Comparison of ENCODE assay signal across 2 cellular contexts in the genomic region with DNA sequence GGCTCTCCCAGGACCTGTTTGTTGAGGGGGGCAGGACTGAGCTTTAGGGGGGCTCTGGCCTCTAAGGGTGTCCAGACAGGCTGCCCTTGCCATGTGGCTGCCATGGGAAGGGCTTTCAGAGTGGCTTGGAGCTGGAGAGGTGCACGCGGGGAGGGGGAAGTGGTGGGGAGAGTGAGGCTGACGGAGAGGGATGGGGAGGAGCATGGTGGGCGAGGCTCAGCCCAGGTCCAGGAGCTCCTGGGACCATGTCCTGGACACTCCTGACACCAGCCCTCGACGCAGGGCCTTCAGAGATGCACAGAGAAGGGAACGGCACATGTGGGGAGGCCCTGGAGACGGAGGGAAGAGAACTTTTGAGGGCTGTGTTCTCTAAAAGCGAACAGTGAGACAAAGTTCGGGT.
TF ChIP-seq lines count a peak whose summit lies in the region.

No MANE protein-coding gene starts in this region.

TF ChIP-seq in HepG2, 621 proteins besides CTCF, POLR2A, EP300 and RAD21 (continues in another document):
- TF ChIP-seq, protein P1, sequence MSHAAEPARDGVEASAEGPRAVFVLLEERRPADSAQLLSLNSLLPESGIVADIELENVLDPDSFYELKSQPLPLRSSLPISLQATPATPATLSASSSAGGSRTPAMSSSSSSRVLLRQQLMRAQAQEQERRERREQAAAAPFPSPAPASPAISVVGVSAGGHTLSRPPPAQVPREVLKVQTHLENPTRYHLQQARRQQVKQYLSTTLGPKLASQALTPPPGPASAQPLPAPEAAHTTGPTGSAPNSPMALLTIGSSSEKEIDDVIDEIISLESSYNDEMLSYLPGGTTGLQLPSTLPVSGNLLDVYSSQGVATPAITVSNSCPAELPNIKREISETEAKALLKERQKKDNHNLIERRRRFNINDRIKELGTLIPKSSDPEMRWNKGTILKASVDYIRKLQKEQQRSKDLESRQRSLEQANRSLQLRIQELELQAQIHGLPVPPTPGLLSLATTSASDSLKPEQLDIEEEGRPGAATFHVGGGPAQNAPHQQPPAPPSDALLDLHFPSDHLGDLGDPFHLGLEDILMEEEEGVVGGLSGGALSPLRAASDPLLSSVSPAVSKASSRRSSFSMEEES (CRISPR knock-in tag; IDR thresholded peaks at IDR 0.05), result no peak
- TF ChIP-seq ZNF430 (CRISPR knock-in tag; IDR thresholded peaks at IDR 0.05) (no peak), ATF7 (IDR thresholded peaks at IDR 0.05) (no peak), ATF7 (CRISPR knock-in tag; IDR thresholded peaks at IDR 0.05) (no peak), ZSCAN30 (CRISPR knock-in tag; IDR thresholded peaks at IDR 0.05) (no peak), ZNF160 (CRISPR knock-in tag; IDR thresholded peaks at IDR 0.05) (no peak), CREB1 (IDR thresholded peaks at IDR 0.05) (no peak), CREB1 (CRISPR knock-in tag; IDR thresholded peaks at IDR 0.05) (no peak), ZBTB20 (CRISPR knock-in tag; IDR thresholded peaks at IDR 0.05; ENCODE audit: borderline replicate concordance, low read depth) (no peak), SP2 (CRISPR knock-in tag; IDR thresholded peaks at IDR 0.05) (no peak)
- TF ChIP-seq, protein P2, sequence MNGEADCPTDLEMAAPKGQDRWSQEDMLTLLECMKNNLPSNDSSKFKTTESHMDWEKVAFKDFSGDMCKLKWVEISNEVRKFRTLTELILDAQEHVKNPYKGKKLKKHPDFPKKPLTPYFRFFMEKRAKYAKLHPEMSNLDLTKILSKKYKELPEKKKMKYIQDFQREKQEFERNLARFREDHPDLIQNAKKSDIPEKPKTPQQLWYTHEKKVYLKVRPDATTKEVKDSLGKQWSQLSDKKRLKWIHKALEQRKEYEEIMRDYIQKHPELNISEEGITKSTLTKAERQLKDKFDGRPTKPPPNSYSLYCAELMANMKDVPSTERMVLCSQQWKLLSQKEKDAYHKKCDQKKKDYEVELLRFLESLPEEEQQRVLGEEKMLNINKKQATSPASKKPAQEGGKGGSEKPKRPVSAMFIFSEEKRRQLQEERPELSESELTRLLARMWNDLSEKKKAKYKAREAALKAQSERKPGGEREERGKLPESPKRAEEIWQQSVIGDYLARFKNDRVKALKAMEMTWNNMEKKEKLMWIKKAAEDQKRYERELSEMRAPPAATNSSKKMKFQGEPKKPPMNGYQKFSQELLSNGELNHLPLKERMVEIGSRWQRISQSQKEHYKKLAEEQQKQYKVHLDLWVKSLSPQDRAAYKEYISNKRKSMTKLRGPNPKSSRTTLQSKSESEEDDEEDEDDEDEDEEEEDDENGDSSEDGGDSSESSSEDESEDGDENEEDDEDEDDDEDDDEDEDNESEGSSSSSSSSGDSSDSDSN (CRISPR knock-in tag; IDR thresholded peaks at IDR 0.05), result no peak
- TF ChIP-seq, protein P3, sequence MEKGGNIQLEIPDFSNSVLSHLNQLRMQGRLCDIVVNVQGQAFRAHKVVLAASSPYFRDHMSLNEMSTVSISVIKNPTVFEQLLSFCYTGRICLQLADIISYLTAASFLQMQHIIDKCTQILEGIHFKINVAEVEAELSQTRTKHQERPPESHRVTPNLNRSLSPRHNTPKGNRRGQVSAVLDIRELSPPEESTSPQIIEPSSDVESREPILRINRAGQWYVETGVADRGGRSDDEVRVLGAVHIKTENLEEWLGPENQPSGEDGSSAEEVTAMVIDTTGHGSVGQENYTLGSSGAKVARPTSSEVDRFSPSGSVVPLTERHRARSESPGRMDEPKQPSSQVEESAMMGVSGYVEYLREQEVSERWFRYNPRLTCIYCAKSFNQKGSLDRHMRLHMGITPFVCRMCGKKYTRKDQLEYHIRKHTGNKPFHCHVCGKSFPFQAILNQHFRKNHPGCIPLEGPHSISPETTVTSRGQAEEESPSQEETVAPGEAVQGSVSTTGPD (CRISPR knock-in tag; IDR thresholded peaks at IDR 0.05), result no peak
- TF ChIP-seq, protein P4, sequence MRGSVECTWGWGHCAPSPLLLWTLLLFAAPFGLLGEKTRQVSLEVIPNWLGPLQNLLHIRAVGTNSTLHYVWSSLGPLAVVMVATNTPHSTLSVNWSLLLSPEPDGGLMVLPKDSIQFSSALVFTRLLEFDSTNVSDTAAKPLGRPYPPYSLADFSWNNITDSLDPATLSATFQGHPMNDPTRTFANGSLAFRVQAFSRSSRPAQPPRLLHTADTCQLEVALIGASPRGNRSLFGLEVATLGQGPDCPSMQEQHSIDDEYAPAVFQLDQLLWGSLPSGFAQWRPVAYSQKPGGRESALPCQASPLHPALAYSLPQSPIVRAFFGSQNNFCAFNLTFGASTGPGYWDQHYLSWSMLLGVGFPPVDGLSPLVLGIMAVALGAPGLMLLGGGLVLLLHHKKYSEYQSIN (CRISPR knock-in tag; IDR thresholded peaks at IDR 0.05; ENCODE audit: borderline replicate concordance), result no peak
- TF ChIP-seq, protein P5, sequence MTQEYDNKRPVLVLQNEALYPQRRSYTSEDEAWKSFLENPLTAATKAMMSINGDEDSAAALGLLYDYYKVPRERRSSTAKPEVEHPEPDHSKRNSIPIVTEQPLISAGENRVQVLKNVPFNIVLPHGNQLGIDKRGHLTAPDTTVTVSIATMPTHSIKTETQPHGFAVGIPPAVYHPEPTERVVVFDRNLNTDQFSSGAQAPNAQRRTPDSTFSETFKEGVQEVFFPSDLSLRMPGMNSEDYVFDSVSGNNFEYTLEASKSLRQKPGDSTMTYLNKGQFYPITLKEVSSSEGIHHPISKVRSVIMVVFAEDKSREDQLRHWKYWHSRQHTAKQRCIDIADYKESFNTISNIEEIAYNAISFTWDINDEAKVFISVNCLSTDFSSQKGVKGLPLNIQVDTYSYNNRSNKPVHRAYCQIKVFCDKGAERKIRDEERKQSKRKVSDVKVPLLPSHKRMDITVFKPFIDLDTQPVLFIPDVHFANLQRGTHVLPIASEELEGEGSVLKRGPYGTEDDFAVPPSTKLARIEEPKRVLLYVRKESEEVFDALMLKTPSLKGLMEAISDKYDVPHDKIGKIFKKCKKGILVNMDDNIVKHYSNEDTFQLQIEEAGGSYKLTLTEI (CRISPR knock-in tag; conservative IDR thresholded peaks at IDR 0.05), result no peak

TF ChIP-seq in endothelial cell of umbilical vein, 7 proteins besides CTCF, POLR2A, EP300 and RAD21:
- no peak for TF ChIP-seq EZH2 (IDR thresholded peaks at IDR 0.05; ENCODE audit: borderline replicate concordance, low read depth, low read length, severe bottlenecking)
- TF ChIP-seq MYC (IDR thresholded peaks at IDR 0.05; ENCODE audit: low read depth, low read length), result no peak
- no peak for TF ChIP-seq JUN (IDR thresholded peaks at IDR 0.05; ENCODE audit: borderline replicate concordance, insufficient read depth, insufficient read length, low read depth)
- no peak for TF ChIP-seq GATA2 (IDR thresholded peaks at IDR 0.05; ENCODE audit: insufficient read depth, insufficient read length, low read depth, low read length)
- no peak for TF ChIP-seq POLR2AphosphoS5 (IDR thresholded peaks at IDR 0.05; ENCODE audit: insufficient read depth, low read depth, low read length)
- TF ChIP-seq, protein P6, sequence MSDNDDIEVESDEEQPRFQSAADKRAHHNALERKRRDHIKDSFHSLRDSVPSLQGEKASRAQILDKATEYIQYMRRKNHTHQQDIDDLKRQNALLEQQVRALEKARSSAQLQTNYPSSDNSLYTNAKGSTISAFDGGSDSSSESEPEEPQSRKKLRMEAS (IDR thresholded peaks at IDR 0.05; ENCODE audit: insufficient read depth, insufficient read length), result no peak
- no peak for TF ChIP-seq FOS (IDR thresholded peaks at IDR 0.05; ENCODE audit: borderline replicate concordance, insufficient read depth, low read length)
